In genomic region chr6:431986-432385, GRCh38 we compare ENCODE assay signal across 12 cellular contexts. TPM values are rescaled to one million over a fixed set of nuclear protein-coding genes. Genes with fewer than 3 reads are reported as not detected.
A peak's percentile ranks its signal among the peaks of the same experiment; 100 is the strongest.
DNase-seq lines count a peak whose midpoint lies in the region; TF ChIP-seq lines count a peak whose summit lies in the region.
"Had no signal": no experiment of that assay in that cellular context is flagged by ENCODE, and none has a peak within 500 bp of the region (broad histone marks: within the 10 kb centered on the region; RNA-seq: fewer than 3 reads in every experiment).

No MANE protein-coding gene starts in this region.

- H2BK12ac ChIP-seq in neuronal stem cell (ENCODE audit: low read length), result no peak overlapping the region

- POLR2A ChIA-PET in CD4-positive, alpha-beta memory T cell (lab: Charles Lee; ENCODE audit: partially characterized antibody), result interaction anchor here (0.7 kb wide), 1 partner anchor 15 kb away, joined by 3 read pairs; no protein-coding TSS in a partner anchor

- H3K23ac ChIP-seq in neuronal stem cell (ENCODE audit: low read depth, low read length, poor library complexity), result no peak overlapping the region

- no peak overlapping the region for H3K4me3 ChIP-seq in CD4-positive, alpha-beta memory T cell (ENCODE audit: low read length in 2 of 2)
- no peak overlapping the region for H3K4me3 ChIP-seq in neuronal stem cell (ENCODE audit: low read length in 2 of 2)
- no peak overlapping the region for H3K4me3 ChIP-seq in osteoblast (ENCODE audit: insufficient read depth, low read length)

- H2AFZ ChIP-seq in neuronal stem cell (ENCODE audit: low read length), result no peak overlapping the region
- H2AFZ ChIP-seq in osteoblast (ENCODE audit: low read length), result no peak overlapping the region
- H2AFZ ChIP-seq: parathyroid adenoma had no signal

- H3K9me3 Mint-ChIP-seq in CD4-positive, alpha-beta memory T cell, result no peaks in the 10 kb centered on the region
- no peaks in the 10 kb centered on the region for H3K9me3 Mint-ChIP-seq in activated T-helper 2 cell treated with anti-CD3 and anti-CD28 coated beads, Interferon-gamma antibody, Interleukin-2, Interleukin-4, amounts not matched to agents 10 μg/mL and 5 μg/mL and 100 μg/mL, durations not matched to agents 14 hours and 24 hours and 36 hours

- TF ChIP-seq CTCF in osteoblast (IDR thresholded peaks at IDR 0.05; ENCODE audit: extremely low read depth, low read depth, low read length), result no peak

- DNase-seq in CD4-positive, alpha-beta memory T cell, result peak in 3 of 5 donors; percentile 15 to 55 (median 19)
- peak; percentile 55 for DNase-seq in M059J (ENCODE audit: low read depth)
- DNase-seq in activated T-helper 2 cell treated with anti-CD3 and anti-CD28 coated beads, Interferon-gamma antibody, Interleukin-2, Interleukin-4, amounts not matched to agents 10 μg/mL and 5 μg/mL and 100 μg/mL, durations not matched to agents 14 hours and 24 hours and 36 hours (ENCODE audit: low spot score), result peak; percentile 69
- peak; percentile 92 for DNase-seq in renal cortical epithelial cell (ENCODE audit: low read depth)
- DNase-seq in neuronal stem cell (ENCODE audit: low spot score), result no peak
- no peak for DNase-seq in NCI-H526 treated with DMSO at 0.1 percent for 48 hours (lab: John Stamatoyannopoulos, UW)
- no peak for DNase-seq in osteoblast (ENCODE audit: insufficient read length, low spot score, missing footprints)
- no peak for DNase-seq in NCI-H128 (lab: John Stamatoyannopoulos, UW; ENCODE audit: unreplicated experiment)
- DNase-seq: cerebellar nuclear complex, H7, NCI-H524 had no signal

- no peaks in the 10 kb centered on the region for H3K27me3 ChIP-seq in CD4-positive, alpha-beta memory T cell (ENCODE audit: insufficient read depth, low read length)
- H3K27me3 ChIP-seq in neuronal stem cell (ENCODE audit: control insufficient read depth in 3 of 3, insufficient read depth in 3 of 3, low read depth in 1 of 3, low read length in 3 of 3), result peaks cover 0 to 8% (median 0%) of the 10 kb centered on the region in 3 experiments
- H3K27me3 ChIP-seq in osteoblast (ENCODE audit: insufficient read depth, low read length), result peaks cover 4% of the 10 kb centered on the region

- peaks cover 22 to 51% (median 39%) of the 10 kb centered on the region in 4 donors for H3K4me1 Mint-ChIP-seq in CD4-positive, alpha-beta memory T cell
- H3K4me1 Mint-ChIP-seq in activated T-helper 2 cell treated with anti-CD3 and anti-CD28 coated beads, Interferon-gamma antibody, Interleukin-2, Interleukin-4, amounts not matched to agents 10 μg/mL and 5 μg/mL and 100 μg/mL, durations not matched to agents 14 hours and 24 hours and 36 hours (ENCODE audit: low read depth), result peaks cover 80% of the 10 kb centered on the region

- H3K4me2 ChIP-seq in neuronal stem cell (ENCODE audit: insufficient read depth, low read length, poor library complexity, severe bottlenecking) (no peak overlapping the region), osteoblast (ENCODE audit: insufficient read depth, low read length) (no peak overlapping the region)

- no peaks in the 10 kb centered on the region for H3K79me1 ChIP-seq in neuronal stem cell (ENCODE audit: low read depth, low read length)

- intact Hi-C loops in CD4-positive, alpha-beta memory T cell (cut with micrococcal nuclease), result no loop called here
- intact Hi-C loops in activated T-helper 2 cell treated with anti-CD3 and anti-CD28 coated beads, Interferon-gamma antibody, Interleukin-2, Interleukin-4, amounts not matched to agents 10 μg/mL and 5 μg/mL and 100 μg/mL, durations not matched to agents 14 hours and 24 hours and 36 hours (cut with micrococcal nuclease), result loop anchor here (1.0 kb wide), 5 partner anchors 14 to 116 kb away; no protein-coding TSS in a partner anchor

- H3K36me3 Mint-ChIP-seq in CD4-positive, alpha-beta memory T cell, result no peaks in the 10 kb centered on the region
- no peaks in the 10 kb centered on the region for H3K36me3 Mint-ChIP-seq in activated T-helper 2 cell treated with anti-CD3 and anti-CD28 coated beads, Interferon-gamma antibody, Interleukin-2, Interleukin-4, amounts not matched to agents 10 μg/mL and 5 μg/mL and 100 μg/mL, durations not matched to agents 14 hours and 24 hours and 36 hours (ENCODE audit: low read depth)

- no peak overlapping the region for H3K27ac ChIP-seq in CD4-positive, alpha-beta memory T cell (ENCODE audit: low read depth, low read length)
- H3K27ac ChIP-seq in neuronal stem cell (replicated peaks; ENCODE audit: low read length), result no peak overlapping the region
- no peak overlapping the region for H3K27ac ChIP-seq in osteoblast (ENCODE audit: low read depth, low read length)
- H3K27ac ChIP-seq: parathyroid adenoma had no signal

- CTCF ChIA-PET in CD4-positive, alpha-beta memory T cell (lab: Charles Lee; ENCODE audit: partially characterized antibody), result interaction anchor here (1.4 kb wide), 1 partner anchor 161 kb away, joined by 4 read pairs; no protein-coding TSS in a partner anchor

- no peaks in the 10 kb centered on the region for H4K20me1 ChIP-seq in osteoblast (ENCODE audit: insufficient read depth, low read length)

- peaks cover 30% of the 10 kb centered on the region for H3K4me1 ChIP-seq in CD4-positive, alpha-beta memory T cell (ENCODE audit: insufficient read depth, low read length)
- H3K4me1 ChIP-seq in neuronal stem cell (ENCODE audit: control insufficient read depth in 2 of 2, insufficient read depth in 1 of 2, low read depth in 1 of 2, low read length in 2 of 2) (no peaks in the 10 kb centered on the region), osteoblast (ENCODE audit: insufficient read depth, low read length) (peaks cover 5% of the 10 kb centered on the region)
- H3K4me1 ChIP-seq: parathyroid adenoma had no signal

- peak overlapping the region in 2 of 7 donors; percentile 1 to 54 for H3K27ac Mint-ChIP-seq in CD4-positive, alpha-beta memory T cell
- H3K27ac Mint-ChIP-seq in activated T-helper 2 cell treated with anti-CD3 and anti-CD28 coated beads, Interferon-gamma antibody, Interleukin-2, Interleukin-4, amounts not matched to agents 10 μg/mL and 5 μg/mL and 100 μg/mL, durations not matched to agents 14 hours and 24 hours and 36 hours, result peak overlapping the region; percentile 64

- H3K14ac ChIP-seq in neuronal stem cell (ENCODE audit: low read length), result no peak overlapping the region

- peak overlapping the region in 3 of 8 donors; percentile 0 to 39 (median 32) for H3K4me3 Mint-ChIP-seq in CD4-positive, alpha-beta memory T cell
- no peak overlapping the region for H3K4me3 Mint-ChIP-seq in activated T-helper 2 cell treated with anti-CD3 and anti-CD28 coated beads, Interferon-gamma antibody, Interleukin-2, Interleukin-4, amounts not matched to agents 10 μg/mL and 5 μg/mL and 100 μg/mL, durations not matched to agents 14 hours and 24 hours and 36 hours (ENCODE audit: low read depth)

- H3K4ac ChIP-seq in neuronal stem cell (ENCODE audit: low read length), result no peak overlapping the region

- H2BK5ac ChIP-seq in neuronal stem cell (ENCODE audit: low read length), result no peak overlapping the region

- no peak overlapping the region for H4K91ac ChIP-seq in neuronal stem cell (ENCODE audit: low read depth, low read length, poor library complexity)

- no peak overlapping the region for H2BK120ac ChIP-seq in neuronal stem cell (ENCODE audit: low read depth, low read length)

- WGBS in neuronal stem cell (ENCODE audit: extremely low coverage in 2 of 2, insufficient read length in 2 of 2, insufficient replicate concordance in 1 of 2), 2 donors, result no CpG with 5 or more reads among the region's 6 CpGs

- no peaks in the 10 kb centered on the region for H3K36me3 ChIP-seq in CD4-positive, alpha-beta memory T cell (ENCODE audit: insufficient read depth, low read length)
- H3K36me3 ChIP-seq in neuronal stem cell (replicated peaks in 1 of 2; ENCODE audit: control insufficient read depth in 2 of 2, insufficient read depth in 2 of 2, low read length in 2 of 2) (peaks cover 0 to 2% of the 10 kb centered on the region in 2 donors), osteoblast (ENCODE audit: insufficient read depth, low read length) (no peaks in the 10 kb centered on the region)

- H4K8ac ChIP-seq in neuronal stem cell (ENCODE audit: low read depth, low read length), result no peak overlapping the region

- no peak overlapping the region for H3K18ac ChIP-seq in neuronal stem cell (ENCODE audit: low read length)

- no peaks in the 10 kb centered on the region for H3K79me2 ChIP-seq in osteoblast (ENCODE audit: insufficient read depth, low read length)
- H3K79me2 ChIP-seq: parathyroid adenoma had no signal

- no peak overlapping the region for H2AK5ac ChIP-seq in neuronal stem cell (ENCODE audit: low read depth, low read length)

- no peaks in the 10 kb centered on the region for H3K9me3 ChIP-seq in CD4-positive, alpha-beta memory T cell (ENCODE audit: control insufficient read depth in 1 of 2, low read length in 2 of 2)
- H3K9me3 ChIP-seq in neuronal stem cell (replicated peaks in 1 of 2; ENCODE audit: control insufficient read depth in 2 of 2, insufficient read depth in 1 of 2, low read depth in 1 of 2, low read length in 2 of 2) (peaks cover 0 to 2% of the 10 kb centered on the region in 2 donors), osteoblast (ENCODE audit: low read depth, low read length) (no peaks in the 10 kb centered on the region)

- no peaks in the 10 kb centered on the region for H3K27me3 Mint-ChIP-seq in CD4-positive, alpha-beta memory T cell
- H3K27me3 Mint-ChIP-seq in activated T-helper 2 cell treated with anti-CD3 and anti-CD28 coated beads, Interferon-gamma antibody, Interleukin-2, Interleukin-4, amounts not matched to agents 10 μg/mL and 5 μg/mL and 100 μg/mL, durations not matched to agents 14 hours and 24 hours and 36 hours (ENCODE audit: low read depth), result no peaks in the 10 kb centered on the region

- no peak overlapping the region for H3K9ac ChIP-seq in neuronal stem cell (ENCODE audit: low read depth, low read length, poor library complexity)
- H3K9ac ChIP-seq: parathyroid adenoma had no signal

- H2BK15ac ChIP-seq in neuronal stem cell (ENCODE audit: low read length), result no peak overlapping the region

RNA-seq across cellular contexts. Expression of gene IRF4, which starts 40.4 kb away (rescaled TPM):
- total RNA-seq in CD4-positive, alpha-beta memory T cell, result 1 to 10 TPM; 8.5 to 8.6 TPM
- polyA plus RNA-seq in CD4-positive, alpha-beta memory T cell, result 1 to 10 TPM; 2.7 to 5.7 TPM
- total RNA-seq in M059J (2014; rRNA removed; shearing (Covaris generic)), result 0.02 TPM in 1 of 2 replicates, not detected in the other
- total RNA-seq in activated T-helper 2 cell treated with anti-CD3 and anti-CD28 coated beads, Interferon-gamma antibody, Interleukin-2, Interleukin-4, amounts not matched to agents 10 μg/mL and 5 μg/mL and 100 μg/mL, durations not matched to agents 14 hours and 24 hours and 36 hours, result 1,053 and 1,062 TPM in 2 replicates
- not detected in 2 replicates for total RNA-seq in renal cortical epithelial cell
- polyA plus RNA-seq in neuronal stem cell (2013, experiment 1 of 2), result 0.42 TPM
- polyA plus RNA-seq in neuronal stem cell (2013, experiment 2 of 2), result 0.48 TPM
- total RNA-seq in osteoblast, result under 0.01 TPM in 2 replicates

Comparison
In these comparisons a context has a peak if more than half of its experiments do, and no peak if none do; other contexts are left out.
1. DNase-seq: peak in CD4-positive, alpha-beta memory T cell (3 of 5), M059J (single experiment), activated T-helper 2 cell treated with anti-CD3 and anti-CD28 coated beads, Interferon-gamma antibody, Interleukin-2, Interleukin-4, amounts not matched to agents 10 μg/mL and 5 μg/mL and 100 μg/mL, durations not matched to agents 14 hours and 24 hours and 36 hours (single experiment) and renal cortical epithelial cell (single experiment); none in neuronal stem cell (single experiment), NCI-H526 treated with DMSO at 0.1 percent for 48 hours (single experiment), osteoblast (single experiment) and NCI-H128 (single experiment).
2. RNA of gene IRF4, which starts 40.4 kb away (total RNA-seq): 1,053 to 1,062 TPM in activated T-helper 2 cell treated with anti-CD3 and anti-CD28 coated beads, Interferon-gamma antibody, Interleukin-2, Interleukin-4, amounts not matched to agents 10 μg/mL and 5 μg/mL and 100 μg/mL, durations not matched to agents 14 hours and 24 hours and 36 hours; 8.5 to 8.6 TPM in CD4-positive, alpha-beta memory T cell, 0.02 TPM in M059J, not detected in renal cortical epithelial cell and under 0.01 TPM in osteoblast; every median in the first group is over 100 times any median in the second.